ENCODE assay signal across 1 cellular context in genomic region chr6:100258752-100259151, GRCh38.
TF ChIP-seq lines count a peak whose summit lies in the region.

No MANE protein-coding gene starts in this region.

TF ChIP-seq in endothelial cell of umbilical vein, 7 proteins besides CTCF, POLR2A, EP300 and RAD21 (continued from another document):
- TF ChIP-seq MAX (IDR thresholded peaks at IDR 0.05; ENCODE audit: insufficient read depth, insufficient read length), result no peak
- TF ChIP-seq FOS (IDR thresholded peaks at IDR 0.05; ENCODE audit: borderline replicate concordance, insufficient read depth, low read length), result no peak
- no peak for TF ChIP-seq EZH2 (IDR thresholded peaks at IDR 0.05; ENCODE audit: borderline replicate concordance, low read depth, low read length, severe bottlenecking)
- TF ChIP-seq MYC (IDR thresholded peaks at IDR 0.05; ENCODE audit: low read depth, low read length), result no peak
- TF ChIP-seq JUN (IDR thresholded peaks at IDR 0.05; ENCODE audit: borderline replicate concordance, insufficient read depth, insufficient read length, low read depth), result no peak
